Comparison of ENCODE assay signal across 15 cellular contexts in genomic region chr3:160052385-160053047, GRCh38.
DNase-seq lines count a peak whose midpoint lies in the region; ATAC-seq, FAIRE-seq and TF ChIP-seq lines count a peak whose summit lies in the region.
"Had no signal": no experiment of that assay in that cellular context is flagged by ENCODE, and none has a peak within 500 bp of the region (broad histone marks: within the 10 kb centered on the region; RNA-seq: fewer than 3 reads in every experiment).

No MANE protein-coding gene starts in this region.

- TF ChIP-seq EP300 in stomach (IDR thresholded peaks at IDR 0.05), result no peak

- no peak overlapping the region for H3K9ac ChIP-seq in kidney (ENCODE audit: low read length in 2 of 2)

- H3K9me3 Mint-ChIP-seq in CD8-positive, alpha-beta memory T cell, result no peaks in the 10 kb centered on the region
- H3K9me3 Mint-ChIP-seq: activated naive CD8-positive, alpha-beta T cell treated with anti-CD3 and anti-CD28 coated beads, Interleukin-2, amount 10 ng/mL, durations not matched to agents 7 days and 5 days; natural killer cell; stimulated activated naive CD8-positive, alpha-beta T cell treated with anti-CD3 and anti-CD28 coated beads, Interleukin-15, amount 100 ng/mL, for 72 hours had no signal

- no peak for FAIRE-seq in kidney (lab: Jason Lieb, UNC)
- FAIRE-seq: H54 had no signal

- 39 to 62% (median 49%) methylated on average over 7 of the region's 7 CpGs for WGBS in stomach, 5 donors

- CTCF ChIA-PET in CD8-positive, alpha-beta memory T cell (lab: Charles Lee), result no interaction called here

- H3K4me1 ChIP-seq in breast epithelium, result no peaks in the 10 kb centered on the region
- peaks cover 0 to 2% of the 10 kb centered on the region in 2 donors for H3K4me1 ChIP-seq in kidney (ENCODE audit: control insufficient read depth in 1 of 2, insufficient read depth in 1 of 2, low read depth in 1 of 2, low read length in 2 of 2)
- peaks cover 0 to 26% (median 15%) of the 10 kb centered on the region in 4 donors for H3K4me1 ChIP-seq in stomach
- no peaks in the 10 kb centered on the region for H3K4me1 ChIP-seq in CD8-positive, alpha-beta memory T cell (ENCODE audit: insufficient read depth, low read length)

- H3K9me3 ChIP-seq in breast epithelium, result no peaks in the 10 kb centered on the region
- no peaks in the 10 kb centered on the region for H3K9me3 ChIP-seq in kidney (ENCODE audit: control insufficient read depth in 1 of 2, low read length in 2 of 2)
- H3K9me3 ChIP-seq in stomach, result no peaks in the 10 kb centered on the region
- no peaks in the 10 kb centered on the region for H3K9me3 ChIP-seq in CD8-positive, alpha-beta memory T cell (ENCODE audit: low read length)

- H3K4me3 ChIP-seq in LNCaP clone FGC (ENCODE audit: low read depth, low read length), result no peak overlapping the region
- H3K4me3 ChIP-seq in breast epithelium, result peak overlapping the region in 2 of 3 donors; percentile 14 to 47
- H3K4me3 ChIP-seq in kidney (ENCODE audit: low read length in 2 of 2), result peak overlapping the region; percentile 43 to 80
- H3K4me3 ChIP-seq in stomach, result peak overlapping the region; percentile 14 to 28 (median 24)
- no peak overlapping the region for H3K4me3 ChIP-seq in CD8-positive, alpha-beta memory T cell (ENCODE audit: low read length)

- H3K4me1 Mint-ChIP-seq in CD8-positive, alpha-beta memory T cell, result no peaks in the 10 kb centered on the region
- H3K4me1 Mint-ChIP-seq: activated naive CD8-positive, alpha-beta T cell treated with anti-CD3 and anti-CD28 coated beads, Interleukin-2, amount 10 ng/mL, durations not matched to agents 7 days and 5 days; stimulated activated naive CD8-positive, alpha-beta T cell treated with anti-CD3 and anti-CD28 coated beads, Interleukin-15, amount 100 ng/mL, for 72 hours had no signal

- peak overlapping the region in 1 of 2 donors; percentile 26 for H3K27ac ChIP-seq in breast epithelium
- no peak overlapping the region for H3K27ac ChIP-seq in kidney (ENCODE audit: low read depth in 2 of 2, low read length in 2 of 2)
- H3K27ac ChIP-seq in stomach, result peak overlapping the region in 1 of 5 donors; percentile 37
- H3K27ac ChIP-seq in CD8-positive, alpha-beta memory T cell (ENCODE audit: low read depth, low read length), result no peak overlapping the region

- no peaks in the 10 kb centered on the region for H3K36me3 ChIP-seq in breast epithelium
- H3K36me3 ChIP-seq in kidney (ENCODE audit: control insufficient read depth in 1 of 2, insufficient read depth in 2 of 2, low read length in 2 of 2), result no peaks in the 10 kb centered on the region
- H3K36me3 ChIP-seq in stomach, result no peaks in the 10 kb centered on the region
- H3K36me3 ChIP-seq in CD8-positive, alpha-beta memory T cell (ENCODE audit: insufficient read depth, low read length), result no peaks in the 10 kb centered on the region

- H3K27me3 ChIP-seq in breast epithelium, result no peaks in the 10 kb centered on the region
- no peaks in the 10 kb centered on the region for H3K27me3 ChIP-seq in stomach
- no peaks in the 10 kb centered on the region for H3K27me3 ChIP-seq in CD8-positive, alpha-beta memory T cell (ENCODE audit: insufficient read depth, low read length, poor library complexity, severe bottlenecking)

- H3K36me3 Mint-ChIP-seq in CD8-positive, alpha-beta memory T cell, result no peaks in the 10 kb centered on the region
- H3K36me3 Mint-ChIP-seq: activated naive CD8-positive, alpha-beta T cell treated with anti-CD3 and anti-CD28 coated beads, Interleukin-2, amount 10 ng/mL, durations not matched to agents 7 days and 5 days; natural killer cell had no signal

- intact Hi-C loops in breast epithelium (cut with DNase I; ENCODE audit: low total_unique reads) (no loop called here), kidney (cut with DNase I) (no loop called here), stomach (cut with DNase I; ENCODE audit: low total_unique reads) (no loop called here)

- no peak for ATAC-seq in GM18502 (IDR thresholded peaks at IDR 0.05; ENCODE audit: poor library complexity, unreplicated experiment)
- ATAC-seq: activated CD4-positive, CD25-positive, alpha-beta regulatory T cell treated with anti-CD3 and anti-CD28 coated beads, Interleukin-2, amount 50 U/mL, for 24 hours; natural killer cell; stimulated activated naive CD8-positive, alpha-beta T cell treated with anti-CD3 and anti-CD28 coated beads, Interleukin-15, amount 100 ng/mL, for 72 hours had no signal

- H3K27ac Mint-ChIP-seq in CD8-positive, alpha-beta memory T cell, result no peak overlapping the region
- H3K27ac Mint-ChIP-seq: activated naive CD8-positive, alpha-beta T cell treated with anti-CD3 and anti-CD28 coated beads, Interleukin-2, amount 10 ng/mL, durations not matched to agents 7 days and 5 days; natural killer cell; stimulated activated naive CD8-positive, alpha-beta T cell treated with anti-CD3 and anti-CD28 coated beads, Interleukin-15, amount 100 ng/mL, for 72 hours had no signal

- no peak overlapping the region for H3K4me3 Mint-ChIP-seq in CD8-positive, alpha-beta memory T cell
- H3K4me3 Mint-ChIP-seq: activated naive CD8-positive, alpha-beta T cell treated with anti-CD3 and anti-CD28 coated beads, Interleukin-2, amount 10 ng/mL, durations not matched to agents 7 days and 5 days; natural killer cell; stimulated activated naive CD8-positive, alpha-beta T cell treated with anti-CD3 and anti-CD28 coated beads, Interleukin-15, amount 100 ng/mL, for 72 hours had no signal

- DNase-seq in LNCaP clone FGC (ENCODE audit: low read depth) (peak; percentile 62), breast epithelium (ENCODE audit: low spot score in 2 of 2) (no peak), kidney (no peak), stomach (peak; percentile 26), dedifferentiated amniotic fluid mesenchymal stem cell (ENCODE audit: extremely low spot score) (no peak), T-helper 9 cell (no peak)
- DNase-seq in CD8-positive, alpha-beta memory T cell, result no peak
- DNase-seq: activated naive CD8-positive, alpha-beta T cell treated with anti-CD3 and anti-CD28 coated beads, Interleukin-2, amount 10 ng/mL, durations not matched to agents 7 days and 5 days; dermis blood vessel endothelial cell; natural killer cell; NCI-H2171; stimulated activated naive CD8-positive, alpha-beta T cell treated with anti-CD3 and anti-CD28 coated beads, Interleukin-15, amount 100 ng/mL, for 72 hours had no signal

- TF ChIP-seq POLR2A in breast epithelium (IDR thresholded peaks at IDR 0.05), result no peak
- TF ChIP-seq POLR2A in stomach (IDR thresholded peaks at IDR 0.05), result no peak

- no peak for TF ChIP-seq CTCF in LNCaP clone FGC (IDR thresholded peaks at IDR 0.05; ENCODE audit: control insufficient read depth, extremely low read depth, insufficient read depth)
- TF ChIP-seq CTCF in breast epithelium (IDR thresholded peaks at IDR 0.05), result no peak
- no peak for TF ChIP-seq CTCF in kidney (IDR thresholded peaks at IDR 0.05; ENCODE audit: borderline replicate concordance, extremely low read depth, insufficient read depth)
- no peak for TF ChIP-seq CTCF in stomach (IDR thresholded peaks at IDR 0.05)

- POLR2A ChIA-PET in CD8-positive, alpha-beta memory T cell (lab: Charles Lee), result no interaction called here

- H3K27me3 Mint-ChIP-seq in CD8-positive, alpha-beta memory T cell, result peaks cover 12 to 13% of the 10 kb centered on the region in 2 donors

Comparison
In these comparisons a context has a peak if more than half of its experiments do, and no peak if none do; other contexts are left out.
1. DNase-seq: peak in LNCaP clone FGC (single experiment) and stomach (single experiment); none in breast epithelium (0 of 2), kidney (single experiment), dedifferentiated amniotic fluid mesenchymal stem cell (single experiment), T-helper 9 cell (single experiment) and CD8-positive, alpha-beta memory T cell (0 of 5).
2. H3K4me3 ChIP-seq: peak in breast epithelium (2 of 3), kidney (2 of 2) and stomach (4 of 4); none in LNCaP clone FGC (single experiment) and CD8-positive, alpha-beta memory T cell (single experiment).